In genomic region chr15:99250494-99251435, GRCh38 we compare ENCODE assay signal across 8 cellular contexts. TPM values are rescaled to one million over a fixed set of nuclear protein-coding genes. Genes with fewer than 3 reads are reported as not detected.
DNase-seq lines count a peak whose midpoint lies in the region; ATAC-seq and TF ChIP-seq lines count a peak whose summit lies in the region.

No MANE protein-coding gene starts in this region.

- TF ChIP-seq CTCF in Calu3 (IDR thresholded peaks at IDR 0.05; ENCODE audit: unreplicated experiment), result no peak

- no peak overlapping the region for H3K4me3 Mint-ChIP-seq in Calu3 (ENCODE audit: low read depth, unreplicated experiment)

- DNase-seq in Calu3 (peak; percentile 98), HUDEP-2 (lab: John Stamatoyannopoulos, UW; ENCODE audit: unreplicated experiment in 76 of 76) (peak; percentile 22 to 98 (median 94)), NOMO-1 treated with dmso at 0.1 percent for 144 hours (lab: John Stamatoyannopoulos, UW; ENCODE audit: unreplicated experiment) (peak; percentile 96), epidermal melanocyte (ENCODE audit: insufficient read length, low spot score) (peak; percentile 73), midbrain (lab: John Stamatoyannopoulos, UW) (peak; percentile 100)
- peak; percentile 85 for DNase-seq in activated CD8-positive, alpha-beta memory T cell treated with anti-CD3 and anti-CD28 coated beads, Interleukin-2, amount 50 U/mL, for 1 hour (ENCODE audit: extremely low read depth)
- peak; percentile 84 to 85 for DNase-seq in stimulated activated CD8-positive, alpha-beta memory T cell treated with anti-CD3 and anti-CD28 coated beads, Interleukin-2, amount 100 ng/mL, for 1 hour (ENCODE audit: low read depth in 2 of 2)

- CTCF ChIA-PET in Calu3 (lab: Charles Lee), result interaction anchor here (0.6 to 2.4 kb wide), 6 partner anchors 21 to 667 kb away, joined by 3 to 11 read pairs (median 7); partner anchors contain the start of gene LYSMD4

- intact Hi-C loops in Calu3 (cut with micrococcal nuclease; ENCODE audit: unreplicated experiment), result loop anchor here (1.0 to 5.0 kb wide), 2 partner anchors 377 to 453 kb away; no protein-coding TSS in a partner anchor

- peaks cover 24% of the 10 kb centered on the region for H3K4me1 Mint-ChIP-seq in Calu3 (ENCODE audit: low read depth, unreplicated experiment)

- ATAC-seq in GM21390 (IDR thresholded peaks at IDR 0.05; ENCODE audit: unreplicated experiment), result peak; percentile 87

- peak overlapping the region; percentile 91 for H3K27ac Mint-ChIP-seq in Calu3 (ENCODE audit: unreplicated experiment)

- no peaks in the 10 kb centered on the region for H3K27me3 Mint-ChIP-seq in Calu3 (ENCODE audit: unreplicated experiment)

- H3K36me3 Mint-ChIP-seq in Calu3 (ENCODE audit: insufficient read depth, unreplicated experiment), result peaks cover 16% of the 10 kb centered on the region

- TSS peak; percentile 87 for BruUV-seq in Calu3 (replicated peaks; lab: Mats Ljungman, UMichigan)

- no peaks in the 10 kb centered on the region for H3K9me3 Mint-ChIP-seq in Calu3 (ENCODE audit: low read depth, unreplicated experiment)

RNA-seq across cellular contexts. Expression of gene LRRC28, which starts 0.5 kb away (rescaled TPM):
- total RNA-seq in Calu3 (2022), result 15.9 and 21.8 TPM in 2 replicates

RNA-seq across cellular contexts. Expression of gene TTC23, which starts 1.4 kb away (rescaled TPM):
- 17.4 and 18.9 TPM in 2 replicates for total RNA-seq in Calu3 (2022)

Comparison
In these comparisons a context has a peak if more than half of its experiments do, and no peak if none do; other contexts are left out.
1. Peak in every context shown above with its lines: DNase-seq and ATAC-seq.